ENCODE assay signal across 16 cellular contexts in genomic region chr6:45073771-45074170, GRCh38.
DNase-seq lines count a peak whose midpoint lies in the region; TF ChIP-seq lines count a peak whose summit lies in the region.
"Had no signal": no experiment of that assay in that cellular context is flagged by ENCODE, and none has a peak within 500 bp of the region (broad histone marks: within the 10 kb centered on the region; RNA-seq: fewer than 3 reads in every experiment).

No MANE protein-coding gene starts in this region.

- H3K27ac Mint-ChIP-seq in activated CD4-positive, alpha-beta T cell treated with anti-CD3 and anti-CD28 coated beads, Interleukin-2, amount 10 ng/mL, durations not matched to agents 24 days and 14 days = peak overlapping the region; percentile 0
- no peak overlapping the region for H3K27ac Mint-ChIP-seq in glutamatergic neuron (ENCODE audit: unreplicated experiment)

- no peak overlapping the region for H3K4me3 Mint-ChIP-seq in activated CD4-positive, alpha-beta T cell treated with anti-CD3 and anti-CD28 coated beads, Interleukin-2, amount 10 ng/mL, durations not matched to agents 24 days and 14 days
- no peak overlapping the region for H3K4me3 Mint-ChIP-seq in glutamatergic neuron (ENCODE audit: unreplicated experiment)

- peaks cover 18% of the 10 kb centered on the region for H3K4me1 Mint-ChIP-seq in activated CD4-positive, alpha-beta T cell treated with anti-CD3 and anti-CD28 coated beads, Interleukin-2, amount 10 ng/mL, durations not matched to agents 24 days and 14 days
- no peaks in the 10 kb centered on the region for H3K4me1 Mint-ChIP-seq in glutamatergic neuron (ENCODE audit: low read depth, unreplicated experiment)

- H3K36me3 ChIP-seq in KOPT-K1 (ENCODE audit: insufficient read depth, low read length) = peaks cover 10% of the 10 kb centered on the region
- H3K36me3 ChIP-seq: Peyer's patch had no signal

- TF ChIP-seq CTCF in epithelial cell of esophagus (IDR thresholded peaks at IDR 0.05; ENCODE audit: insufficient read depth, low read depth, low read length, missing control alignments) = no peak
- no peak for TF ChIP-seq CTCF in glutamatergic neuron (IDR thresholded peaks at IDR 0.05; ENCODE audit: partially characterized antibody, unreplicated experiment)

- peaks cover 14% of the 10 kb centered on the region for H3K36me3 Mint-ChIP-seq in activated CD4-positive, alpha-beta T cell treated with anti-CD3 and anti-CD28 coated beads, Interleukin-2, amount 10 ng/mL, durations not matched to agents 24 days and 14 days (ENCODE audit: low read depth)
- H3K36me3 Mint-ChIP-seq in glutamatergic neuron (ENCODE audit: unreplicated experiment) = peaks cover 4% of the 10 kb centered on the region

- H3K9me3 ChIP-seq in KOPT-K1 (ENCODE audit: insufficient read depth, low read length, poor library complexity, severe bottlenecking) = peaks cover 13% of the 10 kb centered on the region

- peak overlapping the region; percentile 54 for H3K27ac ChIP-seq in KOPT-K1 (ENCODE audit: low read depth, low read length, poor library complexity, severe bottlenecking)
- H3K27ac ChIP-seq: 22Rv1, Peyer's patch had no signal

- H3K4me3 ChIP-seq in epithelial cell of esophagus (ENCODE audit: low read length) = no peak overlapping the region
- H3K4me3 ChIP-seq: Peyer's patch had no signal

- DNase-seq in activated CD4-positive, alpha-beta T cell treated with anti-CD3 and anti-CD28 coated beads, Interleukin-2, amount 10 ng/mL, durations not matched to agents 24 days and 14 days = no peak
- DNase-seq in activated CD4-positive, alpha-beta T cell treated with anti-CD3 and anti-CD28 coated beads for 48 hours = no peak
- DNase-seq in epithelial cell of esophagus (ENCODE audit: low read depth) = peak; percentile 57
- DNase-seq in renal cortical epithelial cell (ENCODE audit: low read depth) = peak; percentile 64
- no peak for DNase-seq in cerebellum (ENCODE audit: low spot score)
- no peak for DNase-seq in SKM-1 treated with dmso at 0.1 percent for 144 hours (lab: John Stamatoyannopoulos, UW; ENCODE audit: unreplicated experiment)
- no peak for DNase-seq in glutamatergic neuron
- DNase-seq: C1 segment of cervical spinal cord, DMS 273 treated with DMSO at 0.1 percent for 48 hours, NCI-H1417 treated with DMSO at 0.1 percent for 48 hours, NCI-H2081, NCI-H510A treated with DMSO at 0.1 percent for 48 hours, Peyer's patch, SHP77 had no signal

- H3K27me3 Mint-ChIP-seq in activated CD4-positive, alpha-beta T cell treated with anti-CD3 and anti-CD28 coated beads, Interleukin-2, amount 10 ng/mL, durations not matched to agents 24 days and 14 days = no peaks in the 10 kb centered on the region
- H3K27me3 Mint-ChIP-seq in glutamatergic neuron (ENCODE audit: unreplicated experiment) = peaks cover 3% of the 10 kb centered on the region

- peaks cover 12% of the 10 kb centered on the region for H3K9me3 Mint-ChIP-seq in activated CD4-positive, alpha-beta T cell treated with anti-CD3 and anti-CD28 coated beads, Interleukin-2, amount 10 ng/mL, durations not matched to agents 24 days and 14 days
- H3K9me3 Mint-ChIP-seq in glutamatergic neuron (ENCODE audit: unreplicated experiment) = peaks cover 2% of the 10 kb centered on the region

- intact Hi-C loops in activated CD4-positive, alpha-beta T cell treated with anti-CD3 and anti-CD28 coated beads, Interleukin-2, amount 10 ng/mL, durations not matched to agents 24 days and 14 days (cut with micrococcal nuclease) = no loop called here

Comparison
In these comparisons a context has a peak if more than half of its experiments do, and no peak if none do; other contexts are left out.
1. DNase-seq: peak in epithelial cell of esophagus (single experiment) and renal cortical epithelial cell (single experiment); none in activated CD4-positive, alpha-beta T cell treated with anti-CD3 and anti-CD28 coated beads, Interleukin-2, amount 10 ng/mL, durations not matched to agents 24 days and 14 days (single experiment), activated CD4-positive, alpha-beta T cell treated with anti-CD3 and anti-CD28 coated beads for 48 hours (single experiment), cerebellum (single experiment), SKM-1 treated with dmso at 0.1 percent for 144 hours (single experiment) and glutamatergic neuron (single experiment).